15 cellular contexts compared by ENCODE assay signal in the genomic region with DNA sequence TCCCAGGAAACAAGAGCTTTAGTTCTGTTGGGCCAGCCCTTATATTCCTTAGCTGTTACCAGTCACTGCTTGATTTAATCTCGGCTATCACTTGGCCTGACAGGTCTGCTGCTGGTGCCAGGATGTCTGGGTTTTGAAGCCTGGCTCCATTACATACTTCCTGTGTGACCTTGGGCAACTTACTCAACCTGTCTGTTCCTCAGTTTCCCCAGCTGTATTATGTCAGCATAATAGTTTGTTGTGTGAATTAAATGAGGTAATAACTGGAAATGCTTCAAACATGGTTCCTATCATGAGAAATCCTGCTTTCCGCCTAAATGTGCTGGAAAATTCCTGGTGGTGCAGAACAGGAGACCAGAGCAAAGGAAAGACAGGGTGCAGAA. TPM values are rescaled to one million over a fixed set of nuclear protein-coding genes. Genes with fewer than 3 reads are reported as not detected.
DNase-seq lines count a peak whose midpoint lies in the region; ATAC-seq lines count a peak whose summit lies in the region.
"Had no signal": no experiment of that assay in that cellular context is flagged by ENCODE, and none has a peak within 500 bp of the region (broad histone marks: within the 10 kb centered on the region; RNA-seq: fewer than 3 reads in every experiment).

No MANE protein-coding gene starts in this region.

- peaks cover 13% of the 10 kb centered on the region for H3K36me3 ChIP-seq in SK-N-MC (ENCODE audit: insufficient read depth, low read length)
- H3K36me3 ChIP-seq: MG63 had no signal

- H3K36me3 Mint-ChIP-seq in activated T-cell treated with anti-CD3 and anti-CD28 coated beads, Interleukin-2, amount 50 U/mL, for 4 hours (ENCODE audit: insufficient read depth): no peaks in the 10 kb centered on the region

- H3K4me1 Mint-ChIP-seq in activated T-cell treated with anti-CD3 and anti-CD28 coated beads, Interleukin-2, amount 50 U/mL, for 4 hours (ENCODE audit: low read depth): no peaks in the 10 kb centered on the region

- H3K27ac ChIP-seq in SK-N-MC (peak overlapping the region; percentile 90), substantia nigra (ENCODE audit: low read depth, low read length, poor library complexity, severe bottlenecking) (peak overlapping the region; percentile 64)

- H3K9me3 ChIP-seq in SK-N-MC (ENCODE audit: low read depth, low read length): no peaks in the 10 kb centered on the region
- H3K9me3 ChIP-seq: MG63 had no signal

- H3K4me3 ChIP-seq in SK-N-MC: no peak overlapping the region
- H3K4me3 ChIP-seq: MG63 had no signal

- H3K9me3 Mint-ChIP-seq in activated T-cell treated with anti-CD3 and anti-CD28 coated beads, Interleukin-2, amount 50 U/mL, for 4 hours: no peaks in the 10 kb centered on the region
- H3K9me3 Mint-ChIP-seq: activated CD4-positive, alpha-beta memory T cell treated with anti-CD3 and anti-CD28 coated beads, Interleukin-2, amount 10 ng/mL, durations not matched to agents 7 days and 5 days; activated naive CD8-positive, alpha-beta T cell treated with anti-CD3 and anti-CD28 coated beads, Interleukin-2, amount 50 U/mL, for 24 hours had no signal

- H3K4me3 Mint-ChIP-seq in activated T-cell treated with anti-CD3 and anti-CD28 coated beads, Interleukin-2, amount 50 U/mL, for 4 hours: peak overlapping the region; percentile 70
- H3K4me3 Mint-ChIP-seq: activated naive CD8-positive, alpha-beta T cell treated with anti-CD3 and anti-CD28 coated beads, Interleukin-2, amount 50 U/mL, for 24 hours had no signal

- peak overlapping the region; percentile 54 for H3K9ac ChIP-seq in SK-N-MC (ENCODE audit: insufficient read length)

- peaks cover 48% of the 10 kb centered on the region for H3K27me3 Mint-ChIP-seq in activated T-cell treated with anti-CD3 and anti-CD28 coated beads, Interleukin-2, amount 50 U/mL, for 4 hours (ENCODE audit: low read depth)

- ATAC-seq in activated T-cell treated with anti-CD3 and anti-CD28 coated beads, Interleukin-2, amount 50 U/mL, for 4 hours: no peak
- ATAC-seq in GM21619 (IDR thresholded peaks at IDR 0.05; ENCODE audit: unreplicated experiment): no peak

- DNase-seq in activated T-cell treated with anti-CD3 and anti-CD28 coated beads, Interleukin-2, amount 50 U/mL, for 4 hours: no peak
- DNase-seq in activated T-cell treated with anti-CD3 and anti-CD28 coated beads, Interleukin-2, amount 50 U/mL, for 1 hour: no peak
- no peak for DNase-seq in SK-N-MC (ENCODE audit: low read depth, low spot score)
- peak; percentile 77 for DNase-seq in islet precursor cell
- no peak for DNase-seq in substantia nigra (lab: John Stamatoyannopoulos, UW)
- DNase-seq in iPS-NIHi11 (ENCODE audit: low spot score): no peak
- DNase-seq in NCI-H1436 treated with DMSO at 0.1 percent for 48 hours (lab: John Stamatoyannopoulos, UW): no peak

RNA-seq across cellular contexts. Expression of gene STH, which starts 50.6 kb away (rescaled TPM):
- not detected for total RNA-seq in activated T-cell treated with anti-CD3 and anti-CD28 coated beads, Interleukin-2, amount 50 U/mL, for 4 hours
- total RNA-seq: activated CD4-positive, alpha-beta memory T cell treated with anti-CD3 and anti-CD28 coated beads, Interleukin-2, amount 10 ng/mL, durations not matched to agents 7 days and 5 days; epithelial cell of proximal tubule; kidney epithelial cell; NCI-H460; pulmonary artery endothelial cell had no signal

RNA-seq across cellular contexts. Expression of gene MAPT, which starts 54.1 kb away (rescaled TPM):
- 1 to 10 TPM; 1.3 to 1.8 (median 1.8) TPM for total RNA-seq in activated T-cell treated with anti-CD3 and anti-CD28 coated beads, Interleukin-2, amount 50 U/mL, for 4 hours
